In genomic region chr18:74501386-74501785, GRCh38 we compare ENCODE assay signal across 11 cellular contexts. TPM values are rescaled to one million over a fixed set of nuclear protein-coding genes. Genes with fewer than 3 reads are reported as not detected.
DNase-seq lines count a peak whose midpoint lies in the region; ATAC-seq, FAIRE-seq and TF ChIP-seq lines count a peak whose summit lies in the region.
"Had no signal": no experiment of that assay in that cellular context is flagged by ENCODE, and none has a peak within 500 bp of the region (broad histone marks: within the 10 kb centered on the region; RNA-seq: fewer than 3 reads in every experiment).

No MANE protein-coding gene starts in this region.

- 100% methylated on average over 1 of the region's 4 CpGs for WGBS in mesenchymal stem cell

- no peak for FAIRE-seq in astrocyte (lab: Jason Lieb, UNC)
- FAIRE-seq: H1 had no signal

- H3K4me3 ChIP-seq in astrocyte (ENCODE audit: insufficient read depth, low read depth, low read length) (no peak overlapping the region), mesenchymal stem cell (ENCODE audit: insufficient read depth in 1 of 2, low read depth in 1 of 2, low read length in 2 of 2) (no peak overlapping the region)

- H3K4me1 Mint-ChIP-seq in activated T-cell treated with anti-CD3 and anti-CD28 coated beads, Interleukin-2, amount 50 U/mL, for 72 hours (ENCODE audit: low read depth): peaks cover 33% of the 10 kb centered on the region
- peaks cover 24% of the 10 kb centered on the region for H3K4me1 Mint-ChIP-seq in astrocyte (ENCODE audit: low read depth, unreplicated experiment)
- peaks cover 29% of the 10 kb centered on the region for H3K4me1 Mint-ChIP-seq in type B pancreatic cell (ENCODE audit: unreplicated experiment)

- H3K4me3 Mint-ChIP-seq in activated T-cell treated with anti-CD3 and anti-CD28 coated beads, Interleukin-2, amount 50 U/mL, for 72 hours: peak overlapping the region in 1 of 2 donors; percentile 74
- H3K4me3 Mint-ChIP-seq in astrocyte (ENCODE audit: unreplicated experiment) (no peak overlapping the region), type B pancreatic cell (peak overlapping the region; percentile 86)

- peak overlapping the region; percentile 78 for H3K27ac Mint-ChIP-seq in activated T-cell treated with anti-CD3 and anti-CD28 coated beads, Interleukin-2, amount 50 U/mL, for 72 hours
- H3K27ac Mint-ChIP-seq in astrocyte (ENCODE audit: unreplicated experiment): peak overlapping the region; percentile 79
- peak overlapping the region; percentile 96 for H3K27ac Mint-ChIP-seq in type B pancreatic cell

- H2BK15ac ChIP-seq in mesenchymal stem cell (ENCODE audit: low read depth, poor library complexity, severe bottlenecking): no peak overlapping the region

- H3K4me1 ChIP-seq in astrocyte (ENCODE audit: insufficient read depth, low read length): peaks cover 16% of the 10 kb centered on the region
- H3K4me1 ChIP-seq in mesenchymal stem cell (ENCODE audit: control insufficient read depth, insufficient read depth, low read depth, low read length): peaks cover 17% of the 10 kb centered on the region

- H2AFZ ChIP-seq in astrocyte (ENCODE audit: low read depth, low read length): no peak overlapping the region
- H2AFZ ChIP-seq in mesenchymal stem cell (ENCODE audit: low read depth, low read length): no peak overlapping the region

- no peak overlapping the region for H2BK120ac ChIP-seq in mesenchymal stem cell (ENCODE audit: low read depth, low read length)

- H4K91ac ChIP-seq in mesenchymal stem cell (ENCODE audit: low read length): no peak overlapping the region

- H4K20me1 ChIP-seq in astrocyte (ENCODE audit: insufficient read depth, low read length): no peaks in the 10 kb centered on the region

- H3K27ac ChIP-seq in astrocyte (ENCODE audit: low read depth, low read length) (no peak overlapping the region), mesenchymal stem cell (ENCODE audit: low read length, poor library complexity, severe bottlenecking) (peak overlapping the region; percentile 85)

- no peak overlapping the region for H4K8ac ChIP-seq in mesenchymal stem cell (ENCODE audit: low read length)

- H3K9ac ChIP-seq in astrocyte (ENCODE audit: low read length) (no peak overlapping the region), mesenchymal stem cell (ENCODE audit: low read length) (no peak overlapping the region)

- H3K36me3 ChIP-seq in astrocyte (ENCODE audit: insufficient read depth, low read length) (peaks cover 22% of the 10 kb centered on the region), mesenchymal stem cell (ENCODE audit: control insufficient read depth in 1 of 2, insufficient read depth in 2 of 2, low read depth in 1 of 2, low read length in 2 of 2) (peaks cover 24 to 44% of the 10 kb centered on the region in 2 experiments)

- H3K79me2 ChIP-seq in astrocyte (ENCODE audit: insufficient read depth, low read length): peaks cover 36% of the 10 kb centered on the region

- no peak overlapping the region for H3K4me2 ChIP-seq in astrocyte (ENCODE audit: low read length)
- peak overlapping the region; percentile 59 for H3K4me2 ChIP-seq in mesenchymal stem cell (ENCODE audit: low read length, poor library complexity, severe bottlenecking)

- peak overlapping the region in 1 of 2 experiments; percentile 35 for H2BK12ac ChIP-seq in mesenchymal stem cell (ENCODE audit: low read length in 2 of 2)

- peaks cover 11 to 29% of the 10 kb centered on the region in 2 donors for H3K36me3 Mint-ChIP-seq in activated T-cell treated with anti-CD3 and anti-CD28 coated beads, Interleukin-2, amount 50 U/mL, for 72 hours (ENCODE audit: insufficient read depth in 2 of 2)
- H3K36me3 Mint-ChIP-seq in astrocyte (ENCODE audit: low read depth, unreplicated experiment): peaks cover 12% of the 10 kb centered on the region
- H3K36me3 Mint-ChIP-seq in type B pancreatic cell: peaks cover 27% of the 10 kb centered on the region

- no peaks in the 10 kb centered on the region for H3K27me3 ChIP-seq in astrocyte (ENCODE audit: insufficient read depth, low read length)
- no peaks in the 10 kb centered on the region for H3K27me3 ChIP-seq in mesenchymal stem cell (ENCODE audit: control insufficient read depth in 1 of 2, insufficient read depth in 1 of 2, low read length in 2 of 2)

- no peak overlapping the region for H3K14ac ChIP-seq in mesenchymal stem cell (ENCODE audit: low read length in 2 of 2)

- H3K9me3 Mint-ChIP-seq in activated T-cell treated with anti-CD3 and anti-CD28 coated beads, Interleukin-2, amount 50 U/mL, for 72 hours: no peaks in the 10 kb centered on the region
- H3K9me3 Mint-ChIP-seq in astrocyte (ENCODE audit: unreplicated experiment) (no peaks in the 10 kb centered on the region), type B pancreatic cell (no peaks in the 10 kb centered on the region)

- no peak overlapping the region for H3K4ac ChIP-seq in mesenchymal stem cell (ENCODE audit: low read depth in 1 of 2, low read length in 2 of 2)

- H3K79me1 ChIP-seq in mesenchymal stem cell (replicated peaks; ENCODE audit: low read length, poor library complexity, severe bottlenecking): peaks cover 11% of the 10 kb centered on the region

- TF ChIP-seq CTCF in astrocyte (IDR thresholded peaks at IDR 0.05; ENCODE audit: insufficient read depth, low read depth, low read length): no peak
- no peak for TF ChIP-seq CTCF in type B pancreatic cell (conservative IDR thresholded peaks at IDR 0.05)

- peak overlapping the region; percentile 71 for H2AK5ac ChIP-seq in mesenchymal stem cell (ENCODE audit: low read length, severe bottlenecking)

- no peak overlapping the region for H3K23ac ChIP-seq in mesenchymal stem cell (ENCODE audit: low read length in 2 of 2)

- ATAC-seq in activated T-cell treated with anti-CD3 and anti-CD28 coated beads, Interleukin-2, amount 50 U/mL, for 72 hours (replicated peaks in 1 of 2): no peak
- no peak for ATAC-seq in HG03342 (IDR thresholded peaks at IDR 0.05; ENCODE audit: unreplicated experiment)
- no peak for ATAC-seq in GM18867 (IDR thresholded peaks at IDR 0.05; ENCODE audit: unreplicated experiment)

- no peak overlapping the region for H3K18ac ChIP-seq in mesenchymal stem cell (ENCODE audit: low read depth in 1 of 2, low read length in 2 of 2)

- H2BK5ac ChIP-seq in mesenchymal stem cell (ENCODE audit: low read depth, low read length, poor library complexity, severe bottlenecking): peak overlapping the region; percentile 83

- no peak for DNase-seq in activated T-cell treated with anti-CD3 and anti-CD28 coated beads, Interleukin-2, amount 50 U/mL, for 72 hours
- no peak for DNase-seq in activated T-cell treated with anti-CD3 and anti-CD28 coated beads, Interleukin-2, amount 50 U/mL, for 1 hour
- DNase-seq in astrocyte (ENCODE audit: low read depth) (no peak), mesenchymal stem cell (no peak), type B pancreatic cell (ENCODE audit: extremely low spot score, unreplicated experiment) (no peak), NCI-H226 (no peak)

- H3K27me3 Mint-ChIP-seq in activated T-cell treated with anti-CD3 and anti-CD28 coated beads, Interleukin-2, amount 50 U/mL, for 72 hours (ENCODE audit: low read depth): no peaks in the 10 kb centered on the region
- H3K27me3 Mint-ChIP-seq in astrocyte (ENCODE audit: low read depth, unreplicated experiment) (no peaks in the 10 kb centered on the region), type B pancreatic cell (no peaks in the 10 kb centered on the region)

- H3K9me3 ChIP-seq in astrocyte (ENCODE audit: insufficient read depth, low read depth, low read length): no peaks in the 10 kb centered on the region
- no peaks in the 10 kb centered on the region for H3K9me3 ChIP-seq in mesenchymal stem cell (ENCODE audit: control insufficient read depth, low read length)

RNA-seq across cellular contexts. Expression of gene CNDP2, which starts 5.2 kb away (rescaled TPM):
- total RNA-seq in activated T-cell treated with anti-CD3 and anti-CD28 coated beads, Interleukin-2, amount 50 U/mL, for 72 hours: 100 to 1,000 TPM; 211 to 212 TPM
- total RNA-seq in astrocyte (120 and 149 TPM in 2 replicates), type B pancreatic cell (ENCODE audit: low replicate concordance) (197 and 248 TPM in 2 replicates)
- polyA plus RNA-seq in mesenchymal stem cell (2013, experiment 1 of 2): 77.8 TPM
- 74.3 TPM for polyA plus RNA-seq in mesenchymal stem cell (2013, experiment 2 of 2)

RNA-seq across cellular contexts. Expression of gene CNDP1, which starts 32.9 kb away (rescaled TPM):
- total RNA-seq in activated T-cell treated with anti-CD3 and anti-CD28 coated beads, Interleukin-2, amount 50 U/mL, for 72 hours: under 1 TPM in 1 of 2 donors, not detected in 1; 0.16 TPM
- total RNA-seq in astrocyte: 0.31 TPM in 1 of 2 replicates, not detected in the other
- 0.04 TPM for polyA plus RNA-seq in mesenchymal stem cell (2013, experiment 1 of 2)
- 0.01 TPM for polyA plus RNA-seq in mesenchymal stem cell (2013, experiment 2 of 2)
- 0.48 and 0.67 TPM in 2 replicates for total RNA-seq in type B pancreatic cell (ENCODE audit: low replicate concordance)
- total RNA-seq: H1 had no signal

RNA-seq across cellular contexts. Expression of gene DIPK1C, which starts 44.3 kb away (rescaled TPM):
- not detected for total RNA-seq in activated T-cell treated with anti-CD3 and anti-CD28 coated beads, Interleukin-2, amount 50 U/mL, for 72 hours
- total RNA-seq in astrocyte: not detected in 2 replicates
- polyA plus RNA-seq in mesenchymal stem cell (2013, experiment 1 of 2): not detected
- polyA plus RNA-seq in mesenchymal stem cell (2013, experiment 2 of 2): not detected
- 0.26 and 0.36 TPM in 2 replicates for total RNA-seq in type B pancreatic cell (ENCODE audit: low replicate concordance)
- total RNA-seq: H1; T-helper 2 cell treated with Interferon-gamma antibody and Interleukin-4, amounts not matched to agents 100 ng/mL and 5 ng/mL, for 36 hours had no signal
- polyA plus RNA-seq: neural cell had no signal
